8 cellular contexts compared by ENCODE assay signal in genomic region chr19:8396563-8397203, GRCh38. TPM values are rescaled to one million over a fixed set of nuclear protein-coding genes. Genes with fewer than 3 reads are reported as not detected.
A peak's percentile ranks its signal among the peaks of the same experiment; 100 is the strongest.
DNase-seq lines count a peak whose midpoint lies in the region; ATAC-seq and TF ChIP-seq lines count a peak whose summit lies in the region.

No MANE protein-coding gene starts in this region.

- POLR2A ChIA-PET in activated CD8-positive, alpha-beta T cell treated with anti-CD3 and anti-CD28 coated beads for 36 hours (lab: Charles Lee): no interaction called here

- H3K4me1 Mint-ChIP-seq in activated CD8-positive, alpha-beta T cell treated with anti-CD3 and anti-CD28 coated beads for 36 hours (ENCODE audit: low read depth): peaks cover 34% of the 10 kb centered on the region

- TF ChIP-seq CTCF in GM12865 (IDR thresholded peaks at IDR 0.05; ENCODE audit: insufficient read depth, low read depth, low read length, missing control alignments): peak; percentile 65
- TF ChIP-seq CTCF in activated CD8-positive, alpha-beta T cell treated with anti-CD3 and anti-CD28 coated beads for 36 hours (IDR thresholded peaks at IDR 0.05): peak; percentile 87

- CTCF ChIA-PET in activated CD8-positive, alpha-beta T cell treated with anti-CD3 and anti-CD28 coated beads for 36 hours (lab: Charles Lee): interaction anchor here (0.5 to 7.5 kb wide), 5 partner anchors 14 to 61 kb away, joined by 3 to 66 read pairs (median 3); no protein-coding TSS in a partner anchor

- H3K4me3 Mint-ChIP-seq in activated CD8-positive, alpha-beta T cell treated with anti-CD3 and anti-CD28 coated beads for 36 hours: no peak overlapping the region

- peak; percentile 96 for ATAC-seq in activated CD8-positive, alpha-beta T cell treated with anti-CD3 and anti-CD28 coated beads for 36 hours
- no peak for ATAC-seq in HG03025 (IDR thresholded peaks at IDR 0.05; ENCODE audit: low FRiP score, unreplicated experiment)
- no peak for ATAC-seq in GM18511 (IDR thresholded peaks at IDR 0.05; ENCODE audit: unreplicated experiment)

- H3K36me3 Mint-ChIP-seq in activated CD8-positive, alpha-beta T cell treated with anti-CD3 and anti-CD28 coated beads for 36 hours (ENCODE audit: low read depth): peaks cover 9% of the 10 kb centered on the region

- intact Hi-C loops in activated CD8-positive, alpha-beta T cell treated with anti-CD3 and anti-CD28 coated beads for 36 hours (cut with micrococcal nuclease): no loop called here

- H3K9me3 Mint-ChIP-seq in activated CD8-positive, alpha-beta T cell treated with anti-CD3 and anti-CD28 coated beads for 36 hours: no peaks in the 10 kb centered on the region

- no peak overlapping the region for H3K4me3 ChIP-seq in GM12865 (ENCODE audit: low read depth, low read length)

- peak overlapping the region; percentile 70 for H3K27ac Mint-ChIP-seq in activated CD8-positive, alpha-beta T cell treated with anti-CD3 and anti-CD28 coated beads for 36 hours

- no peaks in the 10 kb centered on the region for H3K27me3 Mint-ChIP-seq in activated CD8-positive, alpha-beta T cell treated with anti-CD3 and anti-CD28 coated beads for 36 hours

- DNase-seq in GM12865 (ENCODE audit: low read depth) (peak; percentile 69), NCI-H2227 (lab: John Stamatoyannopoulos, UW; ENCODE audit: unreplicated experiment) (peak; percentile 32), dermis microvascular lymphatic vessel endothelial cell (ENCODE audit: low read depth in 2 of 2) (peak; percentile 48 to 88), lung microvascular endothelial cell (ENCODE audit: low read depth in 2 of 2) (peak; percentile 74 to 82)
- peak; percentile 89 for DNase-seq in activated CD8-positive, alpha-beta T cell treated with anti-CD3 and anti-CD28 coated beads for 36 hours
- peak; percentile 84 for DNase-seq in stimulated activated CD8-positive, alpha-beta memory T cell treated with anti-CD3 and anti-CD28 coated beads, Interleukin-4, amount 100 ng/mL, for 48 hours

RNA-seq across cellular contexts. Expression of gene RAB11B, which starts 6.5 kb away (rescaled TPM):
- total RNA-seq in activated CD8-positive, alpha-beta T cell treated with anti-CD3 and anti-CD28 coated beads for 36 hours: 10 to 100 TPM; 74.3 to 77.4 TPM
- total RNA-seq in dermis microvascular lymphatic vessel endothelial cell (48.1 and 105 TPM in 2 replicates), lung microvascular endothelial cell (53.8 and 84.1 TPM in 2 replicates)

RNA-seq across cellular contexts. Expression of gene MARCHF2, which starts 16.4 kb away (rescaled TPM):
- 1 to 10 TPM; 8.0 to 8.6 TPM for total RNA-seq in activated CD8-positive, alpha-beta T cell treated with anti-CD3 and anti-CD28 coated beads for 36 hours
- total RNA-seq in dermis microvascular lymphatic vessel endothelial cell (122 and 194 TPM in 2 replicates), lung microvascular endothelial cell (112 and 164 TPM in 2 replicates)

RNA-seq across cellular contexts. Expression of gene ANGPTL4, which starts 32.7 kb away (rescaled TPM):
- total RNA-seq in activated CD8-positive, alpha-beta T cell treated with anti-CD3 and anti-CD28 coated beads for 36 hours: 10 to 100 TPM; 26.8 to 27.8 TPM
- total RNA-seq in dermis microvascular lymphatic vessel endothelial cell (1.0 and 10.7 TPM in 2 replicates), lung microvascular endothelial cell (1.5 and 7.1 TPM in 2 replicates)

RNA-seq across cellular contexts. Expression of gene HNRNPM, which starts 48.1 kb away (rescaled TPM):
- total RNA-seq in activated CD8-positive, alpha-beta T cell treated with anti-CD3 and anti-CD28 coated beads for 36 hours: 100 to 1,000 TPM; 242 to 254 TPM
- 68.3 and 70.3 TPM in 2 replicates for total RNA-seq in dermis microvascular lymphatic vessel endothelial cell
- total RNA-seq in lung microvascular endothelial cell: 45.8 and 55.6 TPM in 2 replicates

RNA-seq across cellular contexts. Expression of gene KANK3, which starts 53.6 kb away (rescaled TPM):
- 1 to 10 TPM; 3.6 TPM for total RNA-seq in activated CD8-positive, alpha-beta T cell treated with anti-CD3 and anti-CD28 coated beads for 36 hours
- total RNA-seq in dermis microvascular lymphatic vessel endothelial cell (52.8 and 129 TPM in 2 replicates), lung microvascular endothelial cell (55.8 and 148 TPM in 2 replicates)

Comparison
In these comparisons a context has a peak if more than half of its experiments do, and no peak if none do; other contexts are left out.
1. DNase-seq: peak in every context shown above with its lines; median percentile 89 in activated CD8-positive, alpha-beta T cell treated with anti-CD3 and anti-CD28 coated beads for 36 hours; 84 in stimulated activated CD8-positive, alpha-beta memory T cell treated with anti-CD3 and anti-CD28 coated beads, Interleukin-4, amount 100 ng/mL, for 48 hours; 78 in lung microvascular endothelial cell; 69 in GM12865; 68 in dermis microvascular lymphatic vessel endothelial cell; 32 in NCI-H2227.
2. RNA of gene MARCHF2, which starts 16.4 kb away (total RNA-seq): 112 to 164 TPM in lung microvascular endothelial cell and 122 to 194 TPM in dermis microvascular lymphatic vessel endothelial cell; 8.0 to 8.6 TPM in activated CD8-positive, alpha-beta T cell treated with anti-CD3 and anti-CD28 coated beads for 36 hours; every median in the first group is over 10 times any median in the second.